ENCODE assay signal across 1 cellular context in genomic region chr10:96708456-96708855, GRCh38.
TF ChIP-seq lines count a peak whose summit lies in the region.

No MANE protein-coding gene starts in this region.

TF ChIP-seq in HepG2, 621 proteins besides CTCF, POLR2A, EP300 and RAD21 (continued from another document):
- no peak for TF ChIP-seq ZBTB49 (CRISPR knock-in tag; IDR thresholded peaks at IDR 0.05; ENCODE audit: borderline replicate concordance)
- TF ChIP-seq ZHX2 (IDR thresholded peaks at IDR 0.05; ENCODE audit: low read depth), result no peak
- TF ChIP-seq ZHX2 (CRISPR knock-in tag; IDR thresholded peaks at IDR 0.05; ENCODE audit: borderline replicate concordance), result no peak
- no peak for TF ChIP-seq ZNF512B (CRISPR knock-in tag; IDR thresholded peaks at IDR 0.05; ENCODE audit: borderline replicate concordance)
- no peak for TF ChIP-seq PREB (CRISPR knock-in tag; IDR thresholded peaks at IDR 0.05)
- TF ChIP-seq STAT6 (CRISPR knock-in tag; IDR thresholded peaks at IDR 0.05; ENCODE audit: borderline replicate concordance), result no peak
- no peak for TF ChIP-seq MAZ (IDR thresholded peaks at IDR 0.05; ENCODE audit: borderline replicate concordance, low read depth, low read length)
- TF ChIP-seq MAZ (CRISPR knock-in tag; IDR thresholded peaks at IDR 0.05; ENCODE audit: low read depth), result no peak
